ENCODE assay signal across 1 cellular context in the genomic region with DNA sequence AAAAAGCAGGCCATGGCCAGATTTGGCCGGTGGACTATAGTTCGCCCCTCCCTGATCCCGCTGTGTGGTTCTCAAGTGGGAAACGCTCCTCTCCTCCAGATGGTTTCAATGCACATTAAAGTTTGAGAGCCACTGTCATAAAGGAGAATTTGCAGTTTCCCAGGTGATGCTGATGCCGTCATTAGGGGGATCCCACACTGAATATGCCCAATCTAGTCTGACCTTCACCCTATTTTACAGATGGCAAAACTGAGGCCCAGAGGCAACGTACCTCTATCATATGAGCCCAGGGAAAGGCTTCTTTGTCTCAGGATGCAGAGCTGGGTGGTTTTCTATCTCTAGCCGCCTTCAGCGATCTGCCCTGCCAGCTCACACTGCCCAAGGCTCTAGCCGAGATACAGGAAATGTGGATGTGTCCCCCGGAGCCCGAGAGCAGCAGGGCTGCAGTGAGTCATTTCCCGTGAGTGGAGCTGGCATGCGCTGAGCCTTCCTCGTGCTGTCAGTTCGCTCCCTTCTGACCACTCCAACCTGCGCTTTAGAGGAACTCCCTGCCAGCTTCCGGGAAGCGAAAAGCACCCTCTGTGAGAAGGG.
TF ChIP-seq lines count a peak whose summit lies in the region.

No MANE protein-coding gene starts in this region.

TF ChIP-seq in GM12878, 131 proteins besides CTCF, POLR2A, EP300 and RAD21 (continued from another document and continues in another):
- no peak for TF ChIP-seq E2F8 (IDR thresholded peaks at IDR 0.05; ENCODE audit: low read depth, partially characterized antibody)
- TF ChIP-seq, protein P1, sequence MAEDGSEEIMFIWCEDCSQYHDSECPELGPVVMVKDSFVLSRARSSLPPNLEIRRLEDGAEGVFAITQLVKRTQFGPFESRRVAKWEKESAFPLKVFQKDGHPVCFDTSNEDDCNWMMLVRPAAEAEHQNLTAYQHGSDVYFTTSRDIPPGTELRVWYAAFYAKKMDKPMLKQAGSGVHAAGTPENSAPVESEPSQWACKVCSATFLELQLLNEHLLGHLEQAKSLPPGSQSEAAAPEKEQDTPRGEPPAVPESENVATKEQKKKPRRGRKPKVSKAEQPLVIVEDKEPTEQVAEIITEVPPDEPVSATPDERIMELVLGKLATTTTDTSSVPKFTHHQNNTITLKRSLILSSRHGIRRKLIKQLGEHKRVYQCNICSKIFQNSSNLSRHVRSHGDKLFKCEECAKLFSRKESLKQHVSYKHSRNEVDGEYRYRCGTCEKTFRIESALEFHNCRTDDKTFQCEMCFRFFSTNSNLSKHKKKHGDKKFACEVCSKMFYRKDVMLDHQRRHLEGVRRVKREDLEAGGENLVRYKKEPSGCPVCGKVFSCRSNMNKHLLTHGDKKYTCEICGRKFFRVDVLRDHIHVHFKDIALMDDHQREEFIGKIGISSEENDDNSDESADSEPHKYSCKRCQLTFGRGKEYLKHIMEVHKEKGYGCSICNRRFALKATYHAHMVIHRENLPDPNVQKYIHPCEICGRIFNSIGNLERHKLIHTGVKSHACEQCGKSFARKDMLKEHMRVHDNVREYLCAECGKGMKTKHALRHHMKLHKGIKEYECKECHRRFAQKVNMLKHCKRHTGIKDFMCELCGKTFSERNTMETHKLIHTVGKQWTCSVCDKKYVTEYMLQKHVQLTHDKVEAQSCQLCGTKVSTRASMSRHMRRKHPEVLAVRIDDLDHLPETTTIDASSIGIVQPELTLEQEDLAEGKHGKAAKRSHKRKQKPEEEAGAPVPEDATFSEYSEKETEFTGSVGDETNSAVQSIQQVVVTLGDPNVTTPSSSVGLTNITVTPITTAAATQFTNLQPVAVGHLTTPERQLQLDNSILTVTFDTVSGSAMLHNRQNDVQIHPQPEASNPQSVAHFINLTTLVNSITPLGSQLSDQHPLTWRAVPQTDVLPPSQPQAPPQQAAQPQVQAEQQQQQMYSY (CRISPR knock-in tag; IDR thresholded peaks at IDR 0.05) = no peak
- no peak for TF ChIP-seq GABPA (IDR thresholded peaks at IDR 0.05; ENCODE audit: low read depth)
- TF ChIP-seq SUZ12 (IDR thresholded peaks at IDR 0.05; ENCODE audit: unreplicated experiment) = no peak
- no peak; the same call in 1 of the 2 replicates for TF ChIP-seq NR2F1 (conservative IDR thresholded peaks at IDR 0.05)
- no peak for TF ChIP-seq POU2F2 (IDR thresholded peaks at IDR 0.05; ENCODE audit: borderline replicate concordance, low read depth, low read length)
- TF ChIP-seq MEF2A (IDR thresholded peaks at IDR 0.05; ENCODE audit: insufficient read depth, low read depth, low read length) = no peak
- no peak for TF ChIP-seq ATF3 (IDR thresholded peaks at IDR 0.05; ENCODE audit: borderline replicate concordance, extremely low read depth, low read depth, low read length)
- no peak for TF ChIP-seq CBX3 (IDR thresholded peaks at IDR 0.05; ENCODE audit: borderline replicate concordance, low read depth)
- TF ChIP-seq ZNF622 (IDR thresholded peaks at IDR 0.05) = no peak
- no peak for TF ChIP-seq CREB1 (IDR thresholded peaks at IDR 0.05; ENCODE audit: low read depth)
- peak; percentile 50 for TF ChIP-seq CUX1 (IDR thresholded peaks at IDR 0.05; ENCODE audit: insufficient replicate concordance, low read depth, low read length)
- no peak for TF ChIP-seq GATAD2B (conservative IDR thresholded peaks at IDR 0.05; ENCODE audit: low read depth)
- no peak for TF ChIP-seq HDAC2 (IDR thresholded peaks at IDR 0.05)
- no peak for TF ChIP-seq ZNF274 (IDR thresholded peaks at IDR 0.05; ENCODE audit: insufficient read depth, insufficient read length)
- TF ChIP-seq, protein P2, sequence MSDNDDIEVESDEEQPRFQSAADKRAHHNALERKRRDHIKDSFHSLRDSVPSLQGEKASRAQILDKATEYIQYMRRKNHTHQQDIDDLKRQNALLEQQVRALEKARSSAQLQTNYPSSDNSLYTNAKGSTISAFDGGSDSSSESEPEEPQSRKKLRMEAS (IDR thresholded peaks at IDR 0.05; ENCODE audit: low read depth, low read length) = no peak
- 0 out of 2 replicates have a peak, but pooled peaks have one; percentile 12 for TF ChIP-seq FOXM1 (IDR thresholded peaks at IDR 0.05; ENCODE audit: low read depth, low read length)
- TF ChIP-seq, protein P3, sequence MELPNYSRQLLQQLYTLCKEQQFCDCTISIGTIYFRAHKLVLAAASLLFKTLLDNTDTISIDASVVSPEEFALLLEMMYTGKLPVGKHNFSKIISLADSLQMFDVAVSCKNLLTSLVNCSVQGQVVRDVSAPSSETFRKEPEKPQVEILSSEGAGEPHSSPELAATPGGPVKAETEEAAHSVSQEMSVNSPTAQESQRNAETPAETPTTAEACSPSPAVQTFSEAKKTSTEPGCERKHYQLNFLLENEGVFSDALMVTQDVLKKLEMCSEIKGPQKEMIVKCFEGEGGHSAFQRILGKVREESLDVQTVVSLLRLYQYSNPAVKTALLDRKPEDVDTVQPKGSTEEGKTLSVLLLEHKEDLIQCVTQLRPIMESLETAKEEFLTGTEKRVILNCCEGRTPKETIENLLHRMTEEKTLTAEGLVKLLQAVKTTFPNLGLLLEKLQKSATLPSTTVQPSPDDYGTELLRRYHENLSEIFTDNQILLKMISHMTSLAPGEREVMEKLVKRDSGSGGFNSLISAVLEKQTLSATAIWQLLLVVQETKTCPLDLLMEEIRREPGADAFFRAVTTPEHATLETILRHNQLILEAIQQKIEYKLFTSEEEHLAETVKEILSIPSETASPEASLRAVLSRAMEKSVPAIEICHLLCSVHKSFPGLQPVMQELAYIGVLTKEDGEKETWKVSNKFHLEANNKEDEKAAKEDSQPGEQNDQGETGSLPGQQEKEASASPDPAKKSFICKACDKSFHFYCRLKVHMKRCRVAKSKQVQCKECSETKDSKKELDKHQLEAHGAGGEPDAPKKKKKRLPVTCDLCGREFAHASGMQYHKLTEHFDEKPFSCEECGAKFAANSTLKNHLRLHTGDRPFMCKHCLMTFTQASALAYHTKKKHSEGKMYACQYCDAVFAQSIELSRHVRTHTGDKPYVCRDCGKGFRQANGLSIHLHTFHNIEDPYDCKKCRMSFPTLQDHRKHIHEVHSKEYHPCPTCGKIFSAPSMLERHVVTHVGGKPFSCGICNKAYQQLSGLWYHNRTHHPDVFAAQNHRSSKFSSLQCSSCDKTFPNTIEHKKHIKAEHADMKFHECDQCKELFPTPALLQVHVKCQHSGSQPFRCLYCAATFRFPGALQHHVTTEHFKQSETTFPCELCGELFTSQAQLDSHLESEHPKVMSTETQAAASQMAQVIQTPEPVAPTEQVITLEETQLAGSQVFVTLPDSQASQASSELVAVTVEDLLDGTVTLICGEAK (IDR thresholded peaks at IDR 0.05; ENCODE audit: borderline replicate concordance) = peak; percentile 8; the same call in 1 of the 2 replicates
- TF ChIP-seq SKIL (IDR thresholded peaks at IDR 0.05; ENCODE audit: low read depth, poor library complexity, severe bottlenecking) = no peak
- peak; percentile 83 for TF ChIP-seq ZNF687 (IDR thresholded peaks at IDR 0.05)
- no peak for TF ChIP-seq ASH2L (IDR thresholded peaks at IDR 0.05; ENCODE audit: borderline replicate concordance, low read depth)
- 0 out of 2 replicates have a peak, but pooled peaks have one; percentile 1 for TF ChIP-seq POLR2AphosphoS5 (IDR thresholded peaks at IDR 0.05; ENCODE audit: low read length)
- TF ChIP-seq HDGF (IDR thresholded peaks at IDR 0.05) = no peak
- TF ChIP-seq CBFB (IDR thresholded peaks at IDR 0.05; ENCODE audit: low read depth) = 0 out of 2 replicates have a peak, but pooled peaks have one; percentile 6
